8 cellular contexts compared by ENCODE assay signal in the genomic region with DNA sequence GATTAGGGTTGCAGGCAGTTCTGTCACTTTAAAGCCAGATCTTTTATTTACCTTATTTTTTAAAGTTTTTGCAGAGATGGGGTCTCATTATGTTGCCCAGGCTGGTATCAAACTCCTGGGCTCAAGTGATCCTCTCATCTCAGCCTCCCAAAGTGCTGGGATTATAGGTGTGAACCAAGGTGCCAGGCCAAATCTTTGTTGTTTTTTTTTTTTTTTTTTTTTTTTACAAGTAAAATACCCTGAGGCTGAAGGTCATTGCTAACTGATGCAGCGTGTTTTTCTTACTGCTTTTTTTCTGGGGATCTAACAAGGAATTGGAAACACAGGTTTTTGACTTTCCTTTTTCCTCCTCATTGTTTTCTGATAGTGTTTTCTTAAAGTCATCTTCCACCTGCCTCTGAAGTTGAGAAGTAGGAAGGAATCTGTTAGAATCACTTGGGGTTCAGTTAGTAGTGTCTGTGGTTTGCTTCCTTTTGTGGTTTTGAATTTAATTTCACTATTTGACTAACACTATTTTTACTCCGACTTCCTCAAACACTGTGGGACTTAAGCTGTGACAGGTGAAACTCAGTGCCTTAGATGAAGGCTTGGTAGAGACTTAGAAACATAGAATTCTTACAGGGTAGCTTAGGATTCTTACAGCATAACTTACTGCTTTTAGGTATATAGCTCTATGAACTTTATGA. TPM values are rescaled to one million over a fixed set of nuclear protein-coding genes. Genes with fewer than 3 reads are reported as not detected.
DNase-seq lines count a peak whose midpoint lies in the region; ATAC-seq and TF ChIP-seq lines count a peak whose summit lies in the region.

No MANE protein-coding gene starts in this region.

- H3K27me3 Mint-ChIP-seq in activated naive CD8-positive, alpha-beta T cell treated with anti-CD3 and anti-CD28 coated beads, Interleukin-2, amount 50 U/mL, for 24 hours, result no peaks in the 10 kb centered on the region
- H3K27me3 Mint-ChIP-seq in type B pancreatic cell, result no peaks in the 10 kb centered on the region

- peak overlapping the region; percentile 74 for H3K27ac Mint-ChIP-seq in activated naive CD8-positive, alpha-beta T cell treated with anti-CD3 and anti-CD28 coated beads, Interleukin-2, amount 50 U/mL, for 24 hours
- H3K27ac Mint-ChIP-seq in type B pancreatic cell, result peak overlapping the region; percentile 85

- peak overlapping the region; percentile 40 for H3K4me3 Mint-ChIP-seq in activated naive CD8-positive, alpha-beta T cell treated with anti-CD3 and anti-CD28 coated beads, Interleukin-2, amount 50 U/mL, for 24 hours
- peak overlapping the region; percentile 21 for H3K4me3 Mint-ChIP-seq in type B pancreatic cell

- peak; percentile 54 for DNase-seq in GF-D8 (lab: John Stamatoyannopoulos, UW)
- no peak for DNase-seq in activated naive CD8-positive, alpha-beta T cell treated with anti-CD3 and anti-CD28 coated beads, Interleukin-2, amount 50 U/mL, for 24 hours
- DNase-seq in type B pancreatic cell (ENCODE audit: extremely low spot score, unreplicated experiment), result no peak
- no peak for DNase-seq in stimulated activated CD4-positive, alpha-beta T cell treated with anti-CD3 and anti-CD28 coated beads, Interleukin-2, amount 100 ng/mL, for 24 hours
- DNase-seq in dedifferentiated amniotic fluid mesenchymal stem cell (ENCODE audit: extremely low spot score), result no peak
- no peak for DNase-seq in AG20443 (ENCODE audit: low spot score)

- peaks cover 48% of the 10 kb centered on the region for H3K4me1 Mint-ChIP-seq in activated naive CD8-positive, alpha-beta T cell treated with anti-CD3 and anti-CD28 coated beads, Interleukin-2, amount 50 U/mL, for 24 hours
- peaks cover 21% of the 10 kb centered on the region for H3K4me1 Mint-ChIP-seq in type B pancreatic cell (ENCODE audit: unreplicated experiment)

- no peaks in the 10 kb centered on the region for H3K9me3 Mint-ChIP-seq in activated naive CD8-positive, alpha-beta T cell treated with anti-CD3 and anti-CD28 coated beads, Interleukin-2, amount 50 U/mL, for 24 hours
- no peaks in the 10 kb centered on the region for H3K9me3 Mint-ChIP-seq in type B pancreatic cell

- TF ChIP-seq CTCF in type B pancreatic cell (conservative IDR thresholded peaks at IDR 0.05), result no peak

- peak; percentile 87 for ATAC-seq in GM21390 (IDR thresholded peaks at IDR 0.05; ENCODE audit: unreplicated experiment)
- peak; percentile 93 for ATAC-seq in HG03571 (IDR thresholded peaks at IDR 0.05; ENCODE audit: unreplicated experiment)
- peak; percentile 97 for ATAC-seq in activated naive CD8-positive, alpha-beta T cell treated with anti-CD3 and anti-CD28 coated beads, Interleukin-2, amount 50 U/mL, for 24 hours

- peaks cover 17% of the 10 kb centered on the region for H3K36me3 Mint-ChIP-seq in activated naive CD8-positive, alpha-beta T cell treated with anti-CD3 and anti-CD28 coated beads, Interleukin-2, amount 50 U/mL, for 24 hours (ENCODE audit: low read depth)
- peaks cover 8% of the 10 kb centered on the region for H3K36me3 Mint-ChIP-seq in type B pancreatic cell

RNA-seq across cellular contexts. Expression of a gene that starts 22.2 kb away (rescaled TPM):
- 209 and 262 TPM in 2 replicates for total RNA-seq in type B pancreatic cell (ENCODE audit: low replicate concordance)
